ENCODE assay signal across 1 cellular context in the genomic region with DNA sequence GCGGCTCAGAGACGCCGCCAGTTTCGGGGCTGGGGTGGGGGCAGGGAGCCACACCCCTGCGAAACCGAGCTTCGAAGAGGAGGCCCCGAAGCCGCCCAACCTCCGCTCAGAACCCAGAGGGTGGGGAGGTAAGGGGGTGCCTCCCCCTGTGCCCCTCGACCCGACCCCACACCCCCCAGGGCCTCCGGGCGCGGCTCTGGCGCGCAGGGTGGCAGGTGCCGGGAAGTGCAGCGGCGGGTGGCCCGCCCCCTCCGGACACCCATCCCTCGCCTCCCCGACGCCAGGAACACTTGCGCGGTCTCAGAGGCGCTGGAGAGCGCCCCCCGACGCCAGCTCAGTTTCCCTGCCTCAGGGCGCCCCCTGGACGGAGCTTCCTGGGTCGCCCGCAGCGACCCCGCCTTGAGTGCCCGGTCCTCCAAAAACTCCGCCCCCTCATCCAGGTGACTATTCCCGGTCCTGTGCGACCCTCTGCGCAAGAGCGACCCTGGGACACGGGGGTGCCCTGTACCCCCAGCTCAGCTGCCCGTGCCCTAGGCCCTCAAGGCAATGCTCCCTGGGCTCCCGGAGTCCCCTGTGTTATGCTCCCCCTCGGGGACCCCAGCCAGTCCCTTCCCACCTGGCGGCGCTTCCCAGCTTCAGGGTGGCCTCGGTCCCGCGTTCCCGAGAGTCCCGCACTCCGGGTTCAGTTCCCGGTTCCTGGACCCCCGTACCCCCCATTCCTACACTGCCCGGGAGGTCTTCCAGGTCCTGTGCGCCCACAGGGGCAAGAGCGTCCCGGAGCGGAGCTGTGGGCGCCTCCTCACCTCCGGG.
A peak's percentile ranks its signal among the peaks of the same experiment; 100 is the strongest.
TF ChIP-seq lines count a peak whose summit lies in the region.

No MANE protein-coding gene starts in this region.

TF ChIP-seq in HepG2, 621 proteins besides CTCF, POLR2A, EP300 and RAD21 (continued from another document and continues in another):
- TF ChIP-seq ZBTB8A (CRISPR knock-in tag; IDR thresholded peaks at IDR 0.05; ENCODE audit: borderline replicate concordance, low read depth) = no peak
- TF ChIP-seq GFI1 (CRISPR knock-in tag; IDR thresholded peaks at IDR 0.05; ENCODE audit: borderline replicate concordance) = no peak; the same call in 1 of the 2 replicates
- no peak for TF ChIP-seq ZNF282 (IDR thresholded peaks at IDR 0.05; ENCODE audit: partially characterized antibody)
- TF ChIP-seq, protein P1, sequence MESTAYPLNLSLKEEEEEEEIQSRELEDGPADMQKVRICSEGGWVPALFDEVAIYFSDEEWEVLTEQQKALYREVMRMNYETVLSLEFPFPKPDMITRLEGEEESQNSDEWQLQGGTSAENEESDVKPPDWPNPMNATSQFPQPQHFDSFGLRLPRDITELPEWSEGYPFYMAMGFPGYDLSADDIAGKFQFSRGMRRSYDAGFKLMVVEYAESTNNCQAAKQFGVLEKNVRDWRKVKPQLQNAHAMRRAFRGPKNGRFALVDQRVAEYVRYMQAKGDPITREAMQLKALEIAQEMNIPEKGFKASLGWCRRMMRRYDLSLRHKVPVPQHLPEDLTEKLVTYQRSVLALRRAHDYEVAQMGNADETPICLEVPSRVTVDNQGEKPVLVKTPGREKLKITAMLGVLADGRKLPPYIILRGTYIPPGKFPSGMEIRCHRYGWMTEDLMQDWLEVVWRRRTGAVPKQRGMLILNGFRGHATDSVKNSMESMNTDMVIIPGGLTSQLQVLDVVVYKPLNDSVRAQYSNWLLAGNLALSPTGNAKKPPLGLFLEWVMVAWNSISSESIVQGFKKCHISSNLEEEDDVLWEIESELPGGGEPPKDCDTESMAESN (CRISPR knock-in tag; conservative IDR thresholded peaks at IDR 0.05) = peak; percentile 61; the same call in 1 of the 2 replicates
- peak; percentile 25; the same call in 1 of the 2 replicates for TF ChIP-seq RARA (CRISPR knock-in tag; IDR thresholded peaks at IDR 0.05)
- TF ChIP-seq ZNF160 (CRISPR knock-in tag; IDR thresholded peaks at IDR 0.05) = no peak
- peak; percentile 91 for TF ChIP-seq ZNF605 (CRISPR knock-in tag; IDR thresholded peaks at IDR 0.05)
- 0 out of 2 replicates have a peak, but pooled peaks have one; percentile 20 for TF ChIP-seq ZNF775 (CRISPR knock-in tag; IDR thresholded peaks at IDR 0.05; ENCODE audit: borderline replicate concordance)
- TF ChIP-seq HOXA5 (CRISPR knock-in tag; IDR thresholded peaks at IDR 0.05) = 0 out of 2 replicates have a peak, but pooled peaks have one; percentile 56
- TF ChIP-seq, protein P2, sequence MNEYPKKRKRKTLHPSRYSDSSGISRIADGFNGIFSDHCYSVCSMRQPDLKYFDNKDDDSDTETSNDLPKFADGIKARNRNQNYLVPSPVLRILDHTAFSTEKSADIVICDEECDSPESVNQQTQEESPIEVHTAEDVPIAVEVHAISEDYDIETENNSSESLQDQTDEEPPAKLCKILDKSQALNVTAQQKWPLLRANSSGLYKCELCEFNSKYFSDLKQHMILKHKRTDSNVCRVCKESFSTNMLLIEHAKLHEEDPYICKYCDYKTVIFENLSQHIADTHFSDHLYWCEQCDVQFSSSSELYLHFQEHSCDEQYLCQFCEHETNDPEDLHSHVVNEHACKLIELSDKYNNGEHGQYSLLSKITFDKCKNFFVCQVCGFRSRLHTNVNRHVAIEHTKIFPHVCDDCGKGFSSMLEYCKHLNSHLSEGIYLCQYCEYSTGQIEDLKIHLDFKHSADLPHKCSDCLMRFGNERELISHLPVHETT (CRISPR knock-in tag; conservative IDR thresholded peaks at IDR 0.05) = peak; percentile 45; the same call in 1 of the 2 replicates
- TF ChIP-seq ZNF7 (CRISPR knock-in tag; IDR thresholded peaks at IDR 0.05) = no peak
- TF ChIP-seq FOXK2 (IDR thresholded peaks at IDR 0.05) = no peak
- peak; percentile 78; the same call in 1 of the 2 replicates for TF ChIP-seq ZFP90 (CRISPR knock-in tag; IDR thresholded peaks at IDR 0.05; ENCODE audit: borderline replicate concordance)
- no peak for TF ChIP-seq CENPT (CRISPR knock-in tag; IDR thresholded peaks at IDR 0.05; ENCODE audit: low read depth)
- no peak for TF ChIP-seq ZNF788 (CRISPR knock-in tag; IDR thresholded peaks at IDR 0.05; ENCODE audit: borderline replicate concordance)
- 0 out of 2 replicates have a peak, but pooled peaks have one; percentile 35 for TF ChIP-seq ZNF724P (CRISPR knock-in tag; IDR thresholded peaks at IDR 0.05; ENCODE audit: borderline replicate concordance)
- TF ChIP-seq CAMTA2 (CRISPR knock-in tag; IDR thresholded peaks at IDR 0.05; ENCODE audit: borderline replicate concordance) = no peak
- TF ChIP-seq TGIF2 (CRISPR knock-in tag; IDR thresholded peaks at IDR 0.05) = peak; percentile 48; the same call in 1 of the 2 replicates
- TF ChIP-seq, protein P3, sequence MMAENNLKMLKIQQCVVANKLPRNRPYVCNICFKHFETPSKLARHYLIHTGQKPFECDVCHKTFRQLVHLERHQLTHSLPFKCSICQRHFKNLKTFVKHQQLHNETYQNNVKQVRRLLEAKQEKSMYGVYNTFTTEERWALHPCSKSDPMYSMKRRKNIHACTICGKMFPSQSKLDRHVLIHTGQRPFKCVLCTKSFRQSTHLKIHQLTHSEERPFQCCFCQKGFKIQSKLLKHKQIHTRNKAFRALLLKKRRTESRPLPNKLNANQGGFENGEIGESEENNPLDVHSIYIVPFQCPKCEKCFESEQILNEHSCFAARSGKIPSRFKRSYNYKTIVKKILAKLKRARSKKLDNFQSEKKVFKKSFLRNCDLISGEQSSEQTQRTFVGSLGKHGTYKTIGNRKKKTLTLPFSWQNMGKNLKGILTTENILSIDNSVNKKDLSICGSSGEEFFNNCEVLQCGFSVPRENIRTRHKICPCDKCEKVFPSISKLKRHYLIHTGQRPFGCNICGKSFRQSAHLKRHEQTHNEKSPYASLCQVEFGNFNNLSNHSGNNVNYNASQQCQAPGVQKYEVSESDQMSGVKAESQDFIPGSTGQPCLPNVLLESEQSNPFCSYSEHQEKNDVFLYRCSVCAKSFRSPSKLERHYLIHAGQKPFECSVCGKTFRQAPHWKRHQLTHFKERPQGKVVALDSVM (CRISPR knock-in tag; IDR thresholded peaks at IDR 0.05) = no peak
- no peak for TF ChIP-seq NFE2 (CRISPR knock-in tag; IDR thresholded peaks at IDR 0.05)
- peak; percentile 27; the same call in 1 of the 2 replicates for TF ChIP-seq ZNF501 (CRISPR knock-in tag; IDR thresholded peaks at IDR 0.05)
- TF ChIP-seq, protein P4, sequence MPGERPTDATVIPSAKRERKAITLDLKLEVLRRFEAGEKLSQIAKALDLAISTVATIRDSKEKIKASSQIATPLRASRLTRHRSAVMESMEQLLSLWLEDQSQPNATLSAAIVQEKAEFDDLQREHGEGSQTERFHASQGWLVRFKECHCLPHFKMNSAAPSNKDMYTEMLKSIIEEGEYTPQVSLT (CRISPR knock-in tag; IDR thresholded peaks at IDR 0.05; ENCODE audit: borderline replicate concordance, low read depth) = no peak
- peak; percentile 65; the same call in 1 of the 2 replicates for TF ChIP-seq GTF3A (CRISPR knock-in tag; conservative IDR thresholded peaks at IDR 0.05)
- no peak for TF ChIP-seq KDM1A (CRISPR knock-in tag; IDR thresholded peaks at IDR 0.05)
- TF ChIP-seq, protein P5, sequence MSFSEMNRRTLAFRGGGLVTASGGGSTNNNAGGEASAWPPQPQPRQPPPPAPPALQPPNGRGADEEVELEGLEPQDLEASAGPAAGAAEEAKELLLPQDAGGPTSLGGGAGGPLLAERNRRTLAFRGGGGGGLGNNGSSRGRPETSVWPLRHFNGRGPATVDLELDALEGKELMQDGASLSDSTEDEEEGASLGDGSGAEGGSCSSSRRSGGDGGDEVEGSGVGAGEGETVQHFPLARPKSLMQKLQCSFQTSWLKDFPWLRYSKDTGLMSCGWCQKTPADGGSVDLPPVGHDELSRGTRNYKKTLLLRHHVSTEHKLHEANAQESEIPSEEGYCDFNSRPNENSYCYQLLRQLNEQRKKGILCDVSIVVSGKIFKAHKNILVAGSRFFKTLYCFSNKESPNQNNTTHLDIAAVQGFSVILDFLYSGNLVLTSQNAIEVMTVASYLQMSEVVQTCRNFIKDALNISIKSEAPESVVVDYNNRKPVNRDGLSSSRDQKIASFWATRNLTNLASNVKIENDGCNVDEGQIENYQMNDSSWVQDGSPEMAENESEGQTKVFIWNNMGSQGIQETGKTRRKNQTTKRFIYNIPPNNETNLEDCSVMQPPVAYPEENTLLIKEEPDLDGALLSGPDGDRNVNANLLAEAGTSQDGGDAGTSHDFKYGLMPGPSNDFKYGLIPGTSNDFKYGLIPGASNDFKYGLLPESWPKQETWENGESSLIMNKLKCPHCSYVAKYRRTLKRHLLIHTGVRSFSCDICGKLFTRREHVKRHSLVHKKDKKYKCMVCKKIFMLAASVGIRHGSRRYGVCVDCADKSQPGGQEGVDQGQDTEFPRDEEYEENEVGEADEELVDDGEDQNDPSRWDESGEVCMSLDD (CRISPR knock-in tag; IDR thresholded peaks at IDR 0.05; ENCODE audit: borderline replicate concordance) = peak; percentile 71; the same call in 1 of the 2 replicates
- TF ChIP-seq BCL6 (CRISPR knock-in tag; IDR thresholded peaks at IDR 0.05) = no peak
- no peak for TF ChIP-seq MIER3 (CRISPR knock-in tag; IDR thresholded peaks at IDR 0.05; ENCODE audit: borderline replicate concordance)
- TF ChIP-seq ZNF766 (CRISPR knock-in tag; IDR thresholded peaks at IDR 0.05; ENCODE audit: borderline replicate concordance) = no peak
- TF ChIP-seq ZNF768 (CRISPR knock-in tag; IDR thresholded peaks at IDR 0.05) = no peak
- no peak for TF ChIP-seq SPEN (CRISPR knock-in tag; IDR thresholded peaks at IDR 0.05; ENCODE audit: low read depth)
- no peak for TF ChIP-seq GPN1 (CRISPR knock-in tag; IDR thresholded peaks at IDR 0.05; ENCODE audit: borderline replicate concordance)
- peak; percentile 61 for TF ChIP-seq SAP130 (CRISPR knock-in tag; IDR thresholded peaks at IDR 0.05; ENCODE audit: low read depth)
- TF ChIP-seq, protein P6, sequence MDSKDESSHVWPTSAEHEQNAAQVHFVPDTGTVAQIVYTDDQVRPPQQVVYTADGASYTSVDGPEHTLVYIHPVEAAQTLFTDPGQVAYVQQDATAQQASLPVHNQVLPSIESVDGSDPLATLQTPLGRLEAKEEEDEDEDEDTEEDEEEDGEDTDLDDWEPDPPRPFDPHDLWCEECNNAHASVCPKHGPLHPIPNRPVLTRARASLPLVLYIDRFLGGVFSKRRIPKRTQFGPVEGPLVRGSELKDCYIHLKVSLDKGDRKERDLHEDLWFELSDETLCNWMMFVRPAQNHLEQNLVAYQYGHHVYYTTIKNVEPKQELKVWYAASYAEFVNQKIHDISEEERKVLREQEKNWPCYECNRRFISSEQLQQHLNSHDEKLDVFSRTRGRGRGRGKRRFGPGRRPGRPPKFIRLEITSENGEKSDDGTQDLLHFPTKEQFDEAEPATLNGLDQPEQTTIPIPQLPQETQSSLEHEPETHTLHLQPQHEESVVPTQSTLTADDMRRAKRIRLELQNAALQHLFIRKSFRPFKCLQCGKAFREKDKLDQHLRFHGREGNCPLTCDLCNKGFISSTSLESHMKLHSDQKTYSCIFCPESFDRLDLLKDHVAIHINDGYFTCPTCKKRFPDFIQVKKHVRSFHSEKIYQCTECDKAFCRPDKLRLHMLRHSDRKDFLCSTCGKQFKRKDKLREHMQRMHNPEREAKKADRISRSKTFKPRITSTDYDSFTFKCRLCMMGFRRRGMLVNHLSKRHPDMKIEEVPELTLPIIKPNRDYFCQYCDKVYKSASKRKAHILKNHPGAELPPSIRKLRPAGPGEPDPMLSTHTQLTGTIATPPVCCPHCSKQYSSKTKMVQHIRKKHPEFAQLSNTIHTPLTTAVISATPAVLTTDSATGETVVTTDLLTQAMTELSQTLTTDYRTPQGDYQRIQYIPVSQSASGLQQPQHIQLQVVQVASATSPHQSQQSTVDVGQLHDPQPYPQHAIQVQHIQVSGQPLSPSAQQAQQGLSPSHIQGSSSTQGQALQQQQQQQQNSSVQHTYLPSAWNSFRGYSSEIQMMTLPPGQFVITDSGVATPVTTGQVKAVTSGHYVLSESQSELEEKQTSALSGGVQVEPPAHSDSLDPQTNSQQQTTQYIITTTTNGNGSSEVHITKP (CRISPR knock-in tag; IDR thresholded peaks at IDR 0.05; ENCODE audit: low read depth) = no peak
- TF ChIP-seq KDM4B (CRISPR knock-in tag; IDR thresholded peaks at IDR 0.05) = no peak
- TF ChIP-seq TBX2 (CRISPR knock-in tag; IDR thresholded peaks at IDR 0.05; ENCODE audit: borderline replicate concordance) = peak; percentile 48
- TF ChIP-seq, protein P7, sequence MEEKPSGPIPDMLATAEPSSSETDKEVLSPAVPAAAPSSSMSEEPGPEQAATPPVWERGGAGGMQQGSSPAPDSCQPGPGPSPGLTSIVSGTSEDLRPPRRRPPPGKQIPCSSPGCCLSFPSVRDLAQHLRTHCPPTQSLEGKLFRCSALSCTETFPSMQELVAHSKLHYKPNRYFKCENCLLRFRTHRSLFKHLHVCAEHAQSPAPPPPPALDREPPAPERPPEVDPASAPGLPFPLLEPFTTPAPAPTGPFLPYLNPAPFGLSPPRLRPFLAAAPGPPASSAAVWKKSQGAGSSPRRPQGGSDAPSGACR (CRISPR knock-in tag; IDR thresholded peaks at IDR 0.05) = peak; percentile 40; the same call in 1 of the 2 replicates
- no peak for TF ChIP-seq IRX3 (CRISPR knock-in tag; IDR thresholded peaks at IDR 0.05; ENCODE audit: borderline replicate concordance, low read depth)
- TF ChIP-seq NR2C2 (CRISPR knock-in tag; IDR thresholded peaks at IDR 0.05; ENCODE audit: borderline replicate concordance) = no peak
- TF ChIP-seq NRL (CRISPR knock-in tag; IDR thresholded peaks at IDR 0.05; ENCODE audit: borderline replicate concordance) = no peak
- TF ChIP-seq ZNF274 (CRISPR knock-in tag; IDR thresholded peaks at IDR 0.05) = no peak
- no peak for TF ChIP-seq ARNT2 (CRISPR knock-in tag; IDR thresholded peaks at IDR 0.05; ENCODE audit: low read depth)
- TF ChIP-seq ZFX (CRISPR knock-in tag; IDR thresholded peaks at IDR 0.05; ENCODE audit: low read depth) = no peak
- TF ChIP-seq, protein P8, sequence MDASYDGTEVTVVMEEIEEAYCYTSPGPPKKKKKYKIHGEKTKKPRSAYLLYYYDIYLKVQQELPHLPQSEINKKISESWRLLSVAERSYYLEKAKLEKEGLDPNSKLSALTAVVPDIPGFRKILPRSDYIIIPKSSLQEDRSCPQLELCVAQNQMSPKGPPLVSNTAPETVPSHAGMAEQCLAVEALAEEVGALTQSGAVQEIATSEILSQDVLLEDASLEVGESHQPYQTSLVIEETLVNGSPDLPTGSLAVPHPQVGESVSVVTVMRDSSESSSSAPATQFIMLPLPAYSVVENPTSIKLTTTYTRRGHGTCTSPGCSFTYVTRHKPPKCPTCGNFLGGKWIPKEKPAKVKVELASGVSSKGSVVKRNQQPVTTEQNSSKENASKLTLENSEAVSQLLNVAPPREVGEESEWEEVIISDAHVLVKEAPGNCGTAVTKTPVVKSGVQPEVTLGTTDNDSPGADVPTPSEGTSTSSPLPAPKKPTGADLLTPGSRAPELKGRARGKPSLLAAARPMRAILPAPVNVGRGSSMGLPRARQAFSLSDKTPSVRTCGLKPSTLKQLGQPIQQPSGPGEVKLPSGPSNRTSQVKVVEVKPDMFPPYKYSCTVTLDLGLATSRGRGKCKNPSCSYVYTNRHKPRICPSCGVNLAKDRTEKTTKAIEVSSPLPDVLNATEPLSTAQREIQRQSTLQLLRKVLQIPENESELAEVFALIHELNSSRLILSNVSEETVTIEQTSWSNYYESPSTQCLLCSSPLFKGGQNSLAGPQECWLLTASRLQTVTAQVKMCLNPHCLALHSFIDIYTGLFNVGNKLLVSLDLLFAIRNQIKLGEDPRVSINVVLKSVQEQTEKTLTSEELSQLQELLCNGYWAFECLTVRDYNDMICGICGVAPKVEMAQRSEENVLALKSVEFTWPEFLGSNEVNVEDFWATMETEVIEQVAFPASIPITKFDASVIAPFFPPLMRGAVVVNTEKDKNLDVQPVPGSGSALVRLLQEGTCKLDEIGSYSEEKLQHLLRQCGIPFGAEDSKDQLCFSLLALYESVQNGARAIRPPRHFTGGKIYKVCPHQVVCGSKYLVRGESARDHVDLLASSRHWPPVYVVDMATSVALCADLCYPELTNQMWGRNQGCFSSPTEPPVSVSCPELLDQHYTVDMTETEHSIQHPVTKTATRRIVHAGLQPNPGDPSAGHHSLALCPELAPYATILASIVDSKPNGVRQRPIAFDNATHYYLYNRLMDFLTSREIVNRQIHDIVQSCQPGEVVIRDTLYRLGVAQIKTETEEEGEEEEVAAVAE (CRISPR knock-in tag; IDR thresholded peaks at IDR 0.05; ENCODE audit: borderline replicate concordance) = no peak
